In genomic region chr10:13518076-13518692, GRCh38 we compare ENCODE assay signal across 15 cellular contexts. TPM values are rescaled to one million over a fixed set of nuclear protein-coding genes. Genes with fewer than 3 reads are reported as not detected.
DNase-seq lines count a peak whose midpoint lies in the region; TF ChIP-seq lines count a peak whose summit lies in the region.
"Had no signal": no experiment of that assay in that cellular context is flagged by ENCODE, and none has a peak within 500 bp of the region (broad histone marks: within the 10 kb centered on the region; RNA-seq: fewer than 3 reads in every experiment).

No MANE protein-coding gene starts in this region.

- no peaks in the 10 kb centered on the region for H3K36me3 ChIP-seq in BE2C

- DNase-seq in BE2C (no peak), H9 (peak; percentile 61), astrocyte of the spinal cord (ENCODE audit: low read depth, low spot score) (peak; percentile 21), iris pigment epithelial cell (ENCODE audit: low read depth) (peak; percentile 32), foreskin melanocyte (no peak), NCI-H2029 (lab: John Stamatoyannopoulos, UW) (no peak), H4 (ENCODE audit: low spot score) (no peak), NCI-H1694 (lab: John Stamatoyannopoulos, UW) (no peak)
- DNase-seq: activated CD4-positive, alpha-beta T cell treated with anti-CD3 and anti-CD28 coated beads, Interleukin-2, amount 10 ng/mL, durations not matched to agents 7 days and 5 days; activated naive CD8-positive, alpha-beta T cell treated with anti-CD3 and anti-CD28 coated beads, Interleukin-2, amount 50 U/mL, for 24 hours; CD8-positive, alpha-beta memory T cell; GOT3; NCI-H1048; Peyer's patch; stimulated activated CD8-positive, alpha-beta memory T cell treated with anti-CD3 and anti-CD28 coated beads, Interleukin-4, amount 100 ng/mL, for 48 hours had no signal

- H3K79me2 ChIP-seq in H9 (ENCODE audit: insufficient read depth, low read length): no peaks in the 10 kb centered on the region

- H3K9me3 ChIP-seq in BE2C (no peaks in the 10 kb centered on the region), H9 (ENCODE audit: control insufficient read depth, low read depth, low read length) (no peaks in the 10 kb centered on the region)
- H3K9me3 ChIP-seq: Peyer's patch had no signal

- TF ChIP-seq CTCF in BE2C (IDR thresholded peaks at IDR 0.05; ENCODE audit: low read depth, low read length) (peak; percentile 16; the same call in 1 of the 2 replicates), H9 (conservative IDR thresholded peaks at IDR 0.05) (peak; percentile 71), astrocyte of the spinal cord (IDR thresholded peaks at IDR 0.05; ENCODE audit: low read depth, low read length) (peak; percentile 74)

- H2AFZ ChIP-seq in H9 (ENCODE audit: low read length): no peak overlapping the region

- no peak overlapping the region for H2BK120ac ChIP-seq in H9 (ENCODE audit: low read depth, low read length, poor library complexity, severe bottlenecking)

- no peak overlapping the region for H4K5ac ChIP-seq in H9 (ENCODE audit: insufficient read length, low read depth, low read length)

- in situ Hi-C loops in astrocyte of the spinal cord (cut with HindIII; ENCODE audit: low sequenced_read_pairs): no loop called here

- H3K36me3 Mint-ChIP-seq in H9 (ENCODE audit: insufficient read depth in 1 of 3, low read depth in 3 of 3): peaks cover 0 to 2% (median 0%) of the 10 kb centered on the region in 3 experiments; a peak in 1 of 7 replicates
- H3K36me3 Mint-ChIP-seq: CD8-positive, alpha-beta memory T cell had no signal

- H3K9ac ChIP-seq in H9 (ENCODE audit: extremely low read depth, insufficient read length, low read length): no peak overlapping the region

- no peaks in the 10 kb centered on the region for H3K79me1 ChIP-seq in H9 (ENCODE audit: insufficient read depth, low read depth, low read length, poor library complexity, severe bottlenecking)

- H3K4me3 ChIP-seq in BE2C (ENCODE audit: low read depth, low read length) (no peak overlapping the region), astrocyte of the spinal cord (ENCODE audit: low read depth, low read length) (no peak overlapping the region)
- H3K4me3 ChIP-seq: Peyer's patch had no signal

- H3K56ac ChIP-seq in H9 (ENCODE audit: insufficient read length, low read depth, low read length): no peak overlapping the region

- no peak overlapping the region for H2BK12ac ChIP-seq in H9 (ENCODE audit: insufficient read length, low read depth, low read length)

- H3K4me1 Mint-ChIP-seq in H9: peaks cover 10 to 12% of the 10 kb centered on the region in 2 experiments
- H3K4me1 Mint-ChIP-seq: activated CD4-positive, alpha-beta T cell treated with anti-CD3 and anti-CD28 coated beads, Interleukin-2, amount 10 ng/mL, durations not matched to agents 7 days and 5 days; activated naive CD8-positive, alpha-beta T cell treated with anti-CD3 and anti-CD28 coated beads, Interleukin-2, amount 50 U/mL, for 24 hours; CD8-positive, alpha-beta memory T cell had no signal

- no peak overlapping the region for H2BK20ac ChIP-seq in H9 (ENCODE audit: low read depth, low read length, poor library complexity, severe bottlenecking)

- no peak overlapping the region for H2AK5ac ChIP-seq in H9 (ENCODE audit: insufficient read length, low read length)

- WGBS in H9 (ENCODE audit: extremely low coverage, insufficient read length, low lambda C conversion rate): no CpG with 5 or more reads among the region's 8 CpGs

- no peak overlapping the region for H3K4me3 Mint-ChIP-seq in H9
- H3K4me3 Mint-ChIP-seq: activated CD4-positive, alpha-beta T cell treated with anti-CD3 and anti-CD28 coated beads, Interleukin-2, amount 10 ng/mL, durations not matched to agents 7 days and 5 days; activated naive CD8-positive, alpha-beta T cell treated with anti-CD3 and anti-CD28 coated beads, Interleukin-2, amount 50 U/mL, for 24 hours; CD8-positive, alpha-beta memory T cell had no signal

- no peaks in the 10 kb centered on the region for H4K20me1 ChIP-seq in H9 (ENCODE audit: control insufficient read depth, insufficient read depth, insufficient read length)

- no peak overlapping the region for H3K27ac ChIP-seq in H9 (ENCODE audit: insufficient read length, low read depth, low read length)
- H3K27ac ChIP-seq: Peyer's patch had no signal

- no peaks in the 10 kb centered on the region for H3K9me3 Mint-ChIP-seq in H9
- H3K9me3 Mint-ChIP-seq: activated CD4-positive, alpha-beta T cell treated with anti-CD3 and anti-CD28 coated beads, Interleukin-2, amount 10 ng/mL, durations not matched to agents 7 days and 5 days; activated naive CD8-positive, alpha-beta T cell treated with anti-CD3 and anti-CD28 coated beads, Interleukin-2, amount 50 U/mL, for 24 hours; CD8-positive, alpha-beta memory T cell had no signal

- H4K8ac ChIP-seq in H9 (replicated peaks; ENCODE audit: insufficient read length, low read depth, low read length): no peak overlapping the region

- H3K14ac ChIP-seq in H9 (ENCODE audit: insufficient read depth, low read length): no peak overlapping the region

- no peak overlapping the region for H3K27ac Mint-ChIP-seq in H9
- H3K27ac Mint-ChIP-seq: activated CD4-positive, alpha-beta T cell treated with anti-CD3 and anti-CD28 coated beads, Interleukin-2, amount 10 ng/mL, durations not matched to agents 7 days and 5 days; activated naive CD8-positive, alpha-beta T cell treated with anti-CD3 and anti-CD28 coated beads, Interleukin-2, amount 50 U/mL, for 24 hours; CD8-positive, alpha-beta memory T cell had no signal

- no peak overlapping the region for H3K4me2 ChIP-seq in H9 (ENCODE audit: insufficient read depth, insufficient read length, low read length)

- H2BK5ac ChIP-seq in H9 (ENCODE audit: insufficient read length, low read length): no peak overlapping the region

- H3K27me3 Mint-ChIP-seq in H9 (ENCODE audit: low read depth): no peaks in the 10 kb centered on the region

- H2BK15ac ChIP-seq in H9 (ENCODE audit: low read depth, low read length): no peak overlapping the region

- no peak overlapping the region for H4K91ac ChIP-seq in H9 (ENCODE audit: insufficient read length, low read depth, low read length)

- no peak overlapping the region for H3K4ac ChIP-seq in H9 (ENCODE audit: low read depth, low read length)

- H3K23ac ChIP-seq in H9 (ENCODE audit: insufficient read length, low read depth, low read length): no peak overlapping the region

- no peaks in the 10 kb centered on the region for H3K4me1 ChIP-seq in BE2C
- H3K4me1 ChIP-seq in H9 (ENCODE audit: insufficient read depth, low read length): no peaks in the 10 kb centered on the region
- H3K4me1 ChIP-seq: Peyer's patch had no signal

- no peak overlapping the region for H3K18ac ChIP-seq in H9 (ENCODE audit: insufficient read length, low read depth, low read length)

- H3T11ph ChIP-seq in H9 (ENCODE audit: low read length): no peak overlapping the region

- H3K27me3 ChIP-seq in BE2C: peaks cover 38% of the 10 kb centered on the region
- H3K27me3 ChIP-seq in H9 (ENCODE audit: insufficient read depth, low read length): no peaks in the 10 kb centered on the region
- H3K27me3 ChIP-seq: Peyer's patch had no signal

- H3K23me2 ChIP-seq in H9 (ENCODE audit: insufficient read length, low read depth, low read length, poor library complexity, severe bottlenecking): no peaks in the 10 kb centered on the region

RNA-seq across cellular contexts. Expression of gene BEND7, which starts 10.6 kb away (rescaled TPM):
- not detected for polyA plus RNA-seq in BE2C (2012; ENCODE audit: insufficient read depth, insufficient read length, low read depth)
- total RNA-seq in H9 (2021): 11.6 and 17.7 TPM in 2 replicates
- total RNA-seq in H4 (2014; rRNA removed; shearing (Covaris generic)): 3.8 and 8.1 TPM in 2 replicates
- total RNA-seq: activated CD4-positive, alpha-beta T cell treated with anti-CD3 and anti-CD28 coated beads, Interleukin-2, amount 10 ng/mL, durations not matched to agents 7 days and 5 days; CD8-positive, alpha-beta memory T cell had no signal
- polyA plus RNA-seq: CD8-positive, alpha-beta memory T cell had no signal

Comparison
In these comparisons a context has a peak if more than half of its experiments do, and no peak if none do; other contexts are left out.
1. DNase-seq: peak in H9 (single experiment), astrocyte of the spinal cord (single experiment) and iris pigment epithelial cell (single experiment); none in BE2C (single experiment), foreskin melanocyte (single experiment), NCI-H2029 (single experiment), H4 (single experiment) and NCI-H1694 (single experiment).
2. CTCF ChIP-seq: peak in every context shown above with its lines; median percentile 74 in astrocyte of the spinal cord; 71 in H9; 16 in BE2C.